In genomic region chr9:127802576-127803443, GRCh38 we compare ENCODE assay signal across 8 cellular contexts. TPM values are rescaled to one million over a fixed set of nuclear protein-coding genes. Genes with fewer than 3 reads are reported as not detected.
A peak's percentile ranks its signal among the peaks of the same experiment; 100 is the strongest.
DNase-seq lines count a peak whose midpoint lies in the region; ATAC-seq and TF ChIP-seq lines count a peak whose summit lies in the region.

FPGS (plus strand) TSS chr9:127802882; CDS start chr9:127802925, 43 bp downstream.

- POLR2A ChIA-PET in activated CD8-positive, alpha-beta T cell treated with anti-CD3 and anti-CD28 coated beads for 36 hours (lab: Charles Lee): interaction anchor here (0.6 to 2.6 kb wide), 15 partner anchors 9 to 126 kb away, joined by 3 to 11 read pairs (median 4); partner anchors contain the start of genes CDK9, PTRH1, SH2D3C and TTC16

- H3K36me3 ChIP-seq in lower lobe of right lung: peaks cover 32% of the 10 kb centered on the region

- peaks cover 0 to 2% (median 0%) of the 10 kb centered on the region in 7 donors for H3K9me3 Mint-ChIP-seq in CD14-positive monocyte
- H3K9me3 Mint-ChIP-seq in activated CD8-positive, alpha-beta T cell treated with anti-CD3 and anti-CD28 coated beads for 36 hours: no peaks in the 10 kb centered on the region

- CTCF ChIA-PET in activated CD8-positive, alpha-beta T cell treated with anti-CD3 and anti-CD28 coated beads for 36 hours (lab: Charles Lee): interaction anchor here (0.9 to 2.8 kb wide), 4 partner anchors 67 to 118 kb away, joined by 3 to 17 read pairs (median 4); partner anchors contain the start of gene ST6GALNAC4

- H3K4me3 ChIP-seq in lower lobe of right lung: peak within 1 kb of the TSS; percentile 78

- H3K9me3 ChIP-seq in lower lobe of right lung: no peaks in the 10 kb centered on the region

- H3K27me3 ChIP-seq in lower lobe of right lung (ENCODE audit: low read depth): no peaks in the 10 kb centered on the region

- intact Hi-C loops in CD14-positive monocyte (cut with micrococcal nuclease) (loop anchor here in 1 of 2 donors (5.0 kb wide), 2 partner anchors 34 to 64 kb away; no protein-coding TSS in a partner anchor), lower lobe of right lung (cut with DNase I) (no loop called here)
- intact Hi-C loops in activated CD8-positive, alpha-beta T cell treated with anti-CD3 and anti-CD28 coated beads for 36 hours (cut with micrococcal nuclease): loop anchor here (5.0 kb wide), 1 partner anchor 64 kb away; no protein-coding TSS in a partner anchor

- peaks cover 0 to 5% (median 2%) of the 10 kb centered on the region in 3 donors for H3K27me3 Mint-ChIP-seq in CD14-positive monocyte (ENCODE audit: low read depth in 3 of 3)
- no peaks in the 10 kb centered on the region for H3K27me3 Mint-ChIP-seq in activated CD8-positive, alpha-beta T cell treated with anti-CD3 and anti-CD28 coated beads for 36 hours

- peak; percentile 87 for DNase-seq in CD14-positive monocyte (ENCODE audit: low spot score)
- peak; percentile 51 for DNase-seq in NCI-H82 treated with DMSO at 0.1 percent for 48 hours (lab: John Stamatoyannopoulos, UW; ENCODE audit: unreplicated experiment)
- DNase-seq in activated CD8-positive, alpha-beta T cell treated with anti-CD3 and anti-CD28 coated beads for 36 hours: peak; percentile 92
- peak; percentile 91 for DNase-seq in ecto neural progenitor cell (ENCODE audit: low spot score)
- DNase-seq in lower lobe of right lung: peak; percentile 92
- DNase-seq in stimulated activated CD4-positive, alpha-beta T cell treated with anti-CD3 and anti-CD28 coated beads, TNF-alpha, amount 100 ng/mL, for 24 hours (ENCODE audit: low read depth in 3 of 3): peak; percentile 63 to 84 (median 65)

- no peak for TF ChIP-seq CTCF in CD14-positive monocyte (IDR thresholded peaks at IDR 0.05)
- TF ChIP-seq CTCF in activated CD8-positive, alpha-beta T cell treated with anti-CD3 and anti-CD28 coated beads for 36 hours (IDR thresholded peaks at IDR 0.05): no peak
- TF ChIP-seq CTCF in lower lobe of right lung (IDR thresholded peaks at IDR 0.05): no peak

- peak within 1 kb of the TSS; percentile 89 to 97 (median 94) for H3K27ac Mint-ChIP-seq in CD14-positive monocyte
- peak within 1 kb of the TSS; percentile 97 for H3K27ac Mint-ChIP-seq in activated CD8-positive, alpha-beta T cell treated with anti-CD3 and anti-CD28 coated beads for 36 hours

- peak; percentile 68 for ATAC-seq in GM19328 (IDR thresholded peaks at IDR 0.05; ENCODE audit: unreplicated experiment)
- peak; percentile 52 for ATAC-seq in HG03469 (IDR thresholded peaks at IDR 0.05; ENCODE audit: unreplicated experiment)
- peak; percentile 87 for ATAC-seq in activated CD8-positive, alpha-beta T cell treated with anti-CD3 and anti-CD28 coated beads for 36 hours
- peak; percentile 93 to 94 for ATAC-seq in lower lobe of right lung

- H3K4me1 ChIP-seq in lower lobe of right lung: peaks cover 41% of the 10 kb centered on the region

- peak within 1 kb of the TSS; percentile 94 for H3K4me3 Mint-ChIP-seq in CD14-positive monocyte
- H3K4me3 Mint-ChIP-seq in activated CD8-positive, alpha-beta T cell treated with anti-CD3 and anti-CD28 coated beads for 36 hours: peak within 1 kb of the TSS; percentile 99

- H3K4me1 Mint-ChIP-seq in CD14-positive monocyte: peaks cover 33% of the 10 kb centered on the region
- peaks cover 26% of the 10 kb centered on the region for H3K4me1 Mint-ChIP-seq in activated CD8-positive, alpha-beta T cell treated with anti-CD3 and anti-CD28 coated beads for 36 hours (ENCODE audit: low read depth)

- H3K27ac ChIP-seq in lower lobe of right lung: peak within 1 kb of the TSS; percentile 94

- H3K36me3 Mint-ChIP-seq in CD14-positive monocyte: peaks cover 14 to 20% of the 10 kb centered on the region in 2 donors
- H3K36me3 Mint-ChIP-seq in activated CD8-positive, alpha-beta T cell treated with anti-CD3 and anti-CD28 coated beads for 36 hours (ENCODE audit: low read depth): peaks cover 24% of the 10 kb centered on the region

RNA-seq across cellular contexts. Expression of gene FPGS, which starts in this region (rescaled TPM):
- 10 to 100 TPM; 21.3 to 25.2 TPM for polyA plus RNA-seq in CD14-positive monocyte
- total RNA-seq in activated CD8-positive, alpha-beta T cell treated with anti-CD3 and anti-CD28 coated beads for 36 hours: 10 to 100 TPM; 79.8 to 80.4 TPM
- 55.4 TPM for total RNA-seq in lower lobe of right lung

Comparison
In these comparisons a context has a peak if more than half of its experiments do, and no peak if none do; other contexts are left out.
1. Peak in every context shown above with its lines: DNase-seq, ATAC-seq, H3K4me3 ChIP-seq and H3K27ac ChIP-seq.